ENCODE assay signal across 34 cellular contexts in genomic region chr7:113030489-113030888, GRCh38. TPM values are rescaled to one million over a fixed set of nuclear protein-coding genes. Genes with fewer than 3 reads are reported as not detected.
"Had no signal": no experiment of that assay in that cellular context is flagged by ENCODE, and none has a peak within 500 bp of the region (broad histone marks: within the 10 kb centered on the region; RNA-seq: fewer than 3 reads in every experiment).

No MANE protein-coding gene starts in this region.

- H3K27me3 ChIP-seq: adrenal gland, ascending aorta, body of pancreas, brain microvascular endothelial cell, breast epithelium, cardiac muscle cell had no signal

- ATAC-seq: activated naive CD4-positive, alpha-beta T cell treated with anti-CD3 and anti-CD28 coated beads, Interleukin-2, amount 50 U/mL, for 72 hours; activated naive CD8-positive, alpha-beta T cell treated with anti-CD3 and anti-CD28 coated beads, Interleukin-2, amount 50 U/mL, for 24 hours; activated T-cell treated with anti-CD3 and anti-CD28 coated beads, Interleukin-2, amount 50 U/mL, for 4 hours; activated T-cell treated with anti-CD3 and anti-CD28 coated beads, Interleukin-2, amount 50 U/mL, for 72 hours; activated T-helper 17 cell treated with anti-CD3 and anti-CD28 coated beads, Interleukin-2, amount 50 U/mL, for 72 hours; body of pancreas had no signal

- H3K4me3 ChIP-seq: adrenal gland, ascending aorta, body of pancreas, breast epithelium, cardiac muscle cell had no signal

- H3K36me3 ChIP-seq: adrenal gland, ascending aorta, brain microvascular endothelial cell, breast epithelium, cardiac muscle cell had no signal

- H3K27ac ChIP-seq: adrenal gland, ascending aorta, body of pancreas, brain microvascular endothelial cell, breast epithelium, cardiac muscle cell had no signal

- DNase-seq: activated effector memory CD4-positive, alpha-beta T cell treated with anti-CD3 and anti-CD28 coated beads, Interleukin-2, amount 50 U/mL, for 16 hours; activated effector memory CD4-positive, alpha-beta T cell treated with Interleukin-2 at 50 U/mL for 16 hours; activated gamma-delta T cell; activated gamma-delta T cell treated with Interleukin-2 at 50 U/mL for 16 hours; activated naive CD4-positive, alpha-beta T cell; activated naive CD4-positive, alpha-beta T cell treated with anti-CD3 and anti-CD28 coated beads for 36 hours; activated naive CD4-positive, alpha-beta T cell treated with anti-CD3 and anti-CD28 coated beads, Interleukin-2, amount 10 ng/mL, durations not matched to agents 7 days and 5 days; activated naive CD4-positive, alpha-beta T cell treated with anti-CD3 and anti-CD28 coated beads, Interleukin-2, amount 50 U/mL, for 16 hours; activated naive CD4-positive, alpha-beta T cell treated with Interleukin-2 at 50 U/mL for 16 hours; activated naive CD8-positive, alpha-beta T cell treated with anti-CD3 and anti-CD28 coated beads for 36 hours; activated naive CD8-positive, alpha-beta T cell treated with anti-CD3 and anti-CD28 coated beads, Interleukin-2, amount 10 ng/mL, durations not matched to agents 7 days and 5 days; activated naive CD8-positive, alpha-beta T cell treated with anti-CD3 and anti-CD28 coated beads, Interleukin-2, amount 50 U/mL, for 24 hours; activated T-cell treated with anti-CD3 and anti-CD28 coated beads, Interleukin-2, amount 50 U/mL, for 1 hour; activated T-cell treated with anti-CD3 and anti-CD28 coated beads, Interleukin-2, amount 50 U/mL, for 24 hours; activated T-cell treated with anti-CD3 and anti-CD28 coated beads, Interleukin-2, amount 50 U/mL, for 4 hours; activated T-cell treated with anti-CD3 and anti-CD28 coated beads, Interleukin-2, amount 50 U/mL, for 48 hours; activated T-cell treated with anti-CD3 and anti-CD28 coated beads, Interleukin-2, amount 50 U/mL, for 72 hours; adrenal gland; amniotic stem cell; amygdala; anterior cingulate cortex; aorta; body of pancreas; brain microvascular endothelial cell; caudate nucleus; central memory CD4-positive, alpha-beta T cell; cerebellar nuclear complex had no signal

- H3K4me1 ChIP-seq: adrenal gland, ascending aorta, body of pancreas, breast epithelium had no signal

- H3K9me3 ChIP-seq: adrenal gland, ascending aorta, body of pancreas, breast epithelium had no signal

RNA-seq across cellular contexts. Expression of gene GPR85, which starts 56.1 kb away (rescaled TPM):
- total RNA-seq: activated naive CD4-positive, alpha-beta T cell treated with anti-CD3 and anti-CD28 coated beads for 36 hours; activated naive CD8-positive, alpha-beta T cell treated with anti-CD3 and anti-CD28 coated beads, Interleukin-2, amount 10 ng/mL, durations not matched to agents 7 days and 5 days; activated T-cell treated with anti-CD3 and anti-CD28 coated beads, Interleukin-2, amount 50 U/mL, for 4 hours; activated T-cell treated with anti-CD3 and anti-CD28 coated beads, Interleukin-2, amount 50 U/mL, for 72 hours; activated T-helper 1 cell treated with anti-CD3 and anti-CD28 coated beads, Interleukin-12 subunit alpha, Interleukin-12 subunit beta, Interleukin-2, Interleukin-4 antibody, amounts not matched to agents 30 ng/mL and 10 ng/mL and 1 ng/mL, durations not matched to agents 14 hours and 24 hours and 36 hours; activated T-helper 2 cell treated with anti-CD3 and anti-CD28 coated beads, Interferon-gamma antibody, Interleukin-2, Interleukin-4, amounts not matched to agents 10 μg/mL and 5 μg/mL and 100 μg/mL, durations not matched to agents 14 hours and 24 hours and 36 hours; ascending aorta had no signal
- polyA plus RNA-seq: cardiac muscle cell had no signal
